Comparison of ENCODE assay signal across 22 cellular contexts in the genomic region with DNA sequence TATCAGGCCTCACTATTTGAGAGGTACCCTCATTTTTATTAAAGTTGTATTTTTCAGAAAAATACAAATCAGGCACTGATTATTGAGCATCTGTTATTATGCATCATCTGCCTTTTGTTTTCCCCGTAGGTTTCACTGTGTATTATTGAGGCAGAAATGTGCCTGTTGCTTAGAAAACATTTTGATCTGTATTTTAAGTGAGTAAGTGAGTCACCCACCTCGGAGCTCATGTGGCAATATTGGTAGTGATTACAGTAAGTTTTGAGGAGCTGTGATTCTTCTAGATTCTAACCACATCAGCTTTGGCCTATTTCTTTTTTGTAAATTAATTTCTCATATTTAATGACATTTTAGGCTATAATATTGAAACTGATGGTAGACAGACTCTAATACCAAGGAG. TPM values are rescaled to one million over a fixed set of nuclear protein-coding genes. Genes with fewer than 3 reads are reported as not detected.
DNase-seq lines count a peak whose midpoint lies in the region; ATAC-seq, FAIRE-seq and TF ChIP-seq lines count a peak whose summit lies in the region.
"Had no signal": no experiment of that assay in that cellular context is flagged by ENCODE, and none has a peak within 500 bp of the region (broad histone marks: within the 10 kb centered on the region; RNA-seq: fewer than 3 reads in every experiment).

No MANE protein-coding gene starts in this region.

- H3K36me3 ChIP-seq in bronchial epithelial cell (ENCODE audit: control insufficient read depth, insufficient read depth, low read length) = no peaks in the 10 kb centered on the region
- H3K36me3 ChIP-seq: HAP-1 had no signal

- ATAC-seq in HG03457 (IDR thresholded peaks at IDR 0.05; ENCODE audit: unreplicated experiment) = no peak
- ATAC-seq: A549, HepG2 had no signal

- no peak overlapping the region for H3K4me3 ChIP-seq in AG10803 (ENCODE audit: low read length)
- H3K4me3 ChIP-seq in bronchial epithelial cell (ENCODE audit: low read depth, low read length) = no peak overlapping the region
- H3K4me3 ChIP-seq: A549, HAP-1 had no signal

- TF ChIP-seq CTCF in AG10803 (conservative IDR thresholded peaks at IDR 0.05; ENCODE audit: low read length) (no peak), bronchial epithelial cell (IDR thresholded peaks at IDR 0.05; ENCODE audit: insufficient read depth, low read length, severe bottlenecking) (no peak)

- H3K27me3 ChIP-seq in bronchial epithelial cell (ENCODE audit: control insufficient read depth, insufficient read depth, low read length) = no peaks in the 10 kb centered on the region

- no peak for FAIRE-seq in bronchial epithelial cell (lab: Jason Lieb, UNC)
- FAIRE-seq: A549, HepG2 had no signal

- DNase-seq in AG10803 (ENCODE audit: low read depth) (peak; percentile 46), HS-5 (ENCODE audit: low read depth) (peak; percentile 16), bronchial epithelial cell (ENCODE audit: low read depth) (peak; percentile 12), myocyte (ENCODE audit: low read depth) (peak; percentile 44), NCI-H1092 (lab: John Stamatoyannopoulos, UW) (no peak), mucosa of gallbladder (ENCODE audit: low spot score) (no peak), LoVo (ENCODE audit: low spot score) (no peak)
- DNase-seq: AML-193; COR-L47; MM.1S; NCI-H1417; NCI-H187 treated with DMSO at 0.1 percent for 48 hours; NCI-H446; NCI-H69; NK-92 treated with Interleukin-12 subunit alpha and Interleukin-12 subunit beta, amount 100 ng/mL, for 24 hours; SW 1271 had no signal

RNA-seq across cellular contexts. Expression of gene LAMP5, which starts 59.6 kb away (rescaled TPM):
- total RNA-seq in bronchial epithelial cell (not detected in 2 replicates), myocyte (0.99 and 2.0 TPM in 2 replicates), mucosa of gallbladder (0.66 TPM)
- polyA plus RNA-seq in myocyte (2012) = 13.1 TPM
- total RNA-seq: Daoy, HepG2, SK-MEL-5 had no signal
- polyA plus RNA-seq: HepG2 had no signal

Comparison
In these comparisons a context has a peak if more than half of its experiments do, and no peak if none do; other contexts are left out.
1. DNase-seq: peak in AG10803 (single experiment), HS-5 (single experiment), bronchial epithelial cell (single experiment) and myocyte (single experiment); none in NCI-H1092 (single experiment), mucosa of gallbladder (single experiment) and LoVo (single experiment).